Comparison of ENCODE assay signal across 8 cellular contexts in genomic region chr5:36877667-36878420, GRCh38. TPM values are rescaled to one million over a fixed set of nuclear protein-coding genes. Genes with fewer than 3 reads are reported as not detected.
DNase-seq lines count a peak whose midpoint lies in the region; ATAC-seq, FAIRE-seq and TF ChIP-seq lines count a peak whose summit lies in the region.

No MANE protein-coding gene starts in this region.

- H3K36me3 ChIP-seq in bronchial epithelial cell (ENCODE audit: control insufficient read depth, insufficient read depth, low read length) (no peaks in the 10 kb centered on the region), lung (ENCODE audit: control insufficient read depth in 2 of 2, insufficient read depth in 2 of 2, low read length in 2 of 2) (no peaks in the 10 kb centered on the region), tibial artery (no peaks in the 10 kb centered on the region)

- no peaks in the 10 kb centered on the region for H3K27me3 ChIP-seq in bronchial epithelial cell (ENCODE audit: control insufficient read depth, insufficient read depth, low read length)
- no peaks in the 10 kb centered on the region for H3K27me3 ChIP-seq in lung (ENCODE audit: control insufficient read depth, insufficient read depth)
- H3K27me3 ChIP-seq in tibial artery: no peaks in the 10 kb centered on the region

- no peak for FAIRE-seq in bronchial epithelial cell (lab: Jason Lieb, UNC)

- H3K27me3 Mint-ChIP-seq in CD14-positive monocyte (ENCODE audit: low read depth in 3 of 3): no peaks in the 10 kb centered on the region

- no peak for ATAC-seq in lung (ENCODE audit: insufficient read depth, low FRiP score)
- no peak for ATAC-seq in HG02623 (IDR thresholded peaks at IDR 0.05; ENCODE audit: unreplicated experiment)

- WGBS in lung, 2 donors: 0 to 1% methylated on average over 12 of the region's 12 CpGs

- peak overlapping the region; percentile 94 for H3K4me3 ChIP-seq in bronchial epithelial cell (ENCODE audit: low read depth, low read length)
- H3K4me3 ChIP-seq in lung: peak overlapping the region; percentile 89
- H3K4me3 ChIP-seq in tibial artery: peak overlapping the region; percentile 75 to 92

- H3K4me1 Mint-ChIP-seq in CD14-positive monocyte: peaks cover 58% of the 10 kb centered on the region

- no peaks in the 10 kb centered on the region for H3K36me3 Mint-ChIP-seq in CD14-positive monocyte

- peak overlapping the region; percentile 98 to 99 for H3K4me3 Mint-ChIP-seq in CD14-positive monocyte

- H3K27ac ChIP-seq in lung (ENCODE audit: low read depth in 1 of 2, low read length in 1 of 2): peak overlapping the region; percentile 96 to 99
- H3K27ac ChIP-seq in tibial artery: peak overlapping the region; percentile 95 to 99

- no peaks in the 10 kb centered on the region for H3K9me3 Mint-ChIP-seq in CD14-positive monocyte

- peaks cover 0 to 12% of the 10 kb centered on the region in 2 donors for H3K4me1 ChIP-seq in lung (ENCODE audit: control insufficient read depth in 2 of 2, insufficient read depth in 2 of 2, low read length in 2 of 2)
- peaks cover 0 to 57% (median 18%) of the 10 kb centered on the region in 4 donors for H3K4me1 ChIP-seq in tibial artery

- DNase-seq in CD14-positive monocyte (ENCODE audit: low spot score) (no peak), H4 (ENCODE audit: low spot score) (peak; percentile 39), NCI-H774 (lab: John Stamatoyannopoulos, UW) (peak; percentile 22), bronchial epithelial cell (ENCODE audit: low read depth) (peak; percentile 79), lung (ENCODE audit: low spot score) (no peak), tibial artery (no peak), islet precursor cell (no peak)

- intact Hi-C loops in CD14-positive monocyte (cut with micrococcal nuclease) (loop anchor here in 1 of 2 donors (5.0 kb wide), 2 partner anchors 64 to 141 kb away; no protein-coding TSS in a partner anchor), tibial artery (cut with DNase I; ENCODE audit: low total_unique reads) (no loop called here)

- TF ChIP-seq CTCF in CD14-positive monocyte (IDR thresholded peaks at IDR 0.05): no peak
- no peak for TF ChIP-seq CTCF in bronchial epithelial cell (IDR thresholded peaks at IDR 0.05; ENCODE audit: insufficient read depth, low read length, severe bottlenecking)
- no peak for TF ChIP-seq CTCF in lung (IDR thresholded peaks at IDR 0.05; ENCODE audit: control extremely low read depth, extremely low read depth)
- TF ChIP-seq CTCF in tibial artery (IDR thresholded peaks at IDR 0.05): no peak

- peak overlapping the region; percentile 96 to 98 (median 98) for H3K27ac Mint-ChIP-seq in CD14-positive monocyte

- no peaks in the 10 kb centered on the region for H3K9me3 ChIP-seq in lung (ENCODE audit: control insufficient read depth in 2 of 2, insufficient read depth in 1 of 2, low read length in 1 of 2)
- H3K9me3 ChIP-seq in tibial artery: no peaks in the 10 kb centered on the region

RNA-seq across cellular contexts. Expression of gene NIPBL, which starts 1.3 kb away (rescaled TPM):
- polyA plus RNA-seq in CD14-positive monocyte (10 to 100 TPM in 1 of 2 donors, 1 to 10 TPM in 1; 6.6 to 16.2 TPM), lung (10 to 100 TPM; 13.7 to 15.2 TPM)
- total RNA-seq in H4 (2014; rRNA removed; shearing (Covaris generic)): 7.4 and 14.0 TPM in 2 replicates
- total RNA-seq in bronchial epithelial cell (20.0 and 26.5 TPM in 2 replicates), lung (100 to 1,000 TPM in 1 of 2 donors, 10 to 100 TPM in 1; 49.6 to 124 TPM)

Comparison
In these comparisons a context has a peak if more than half of its experiments do, and no peak if none do; other contexts are left out.
1. DNase-seq: peak in H4 (single experiment), NCI-H774 (single experiment) and bronchial epithelial cell (single experiment); none in CD14-positive monocyte (single experiment), lung (single experiment), tibial artery (0 of 2) and islet precursor cell (single experiment).
2. Peak in every context shown above with its lines, with median percentiles within 50 percentile points of each other: H3K4me3 ChIP-seq.